ENCODE assay signal across 13 cellular contexts in the genomic region with DNA sequence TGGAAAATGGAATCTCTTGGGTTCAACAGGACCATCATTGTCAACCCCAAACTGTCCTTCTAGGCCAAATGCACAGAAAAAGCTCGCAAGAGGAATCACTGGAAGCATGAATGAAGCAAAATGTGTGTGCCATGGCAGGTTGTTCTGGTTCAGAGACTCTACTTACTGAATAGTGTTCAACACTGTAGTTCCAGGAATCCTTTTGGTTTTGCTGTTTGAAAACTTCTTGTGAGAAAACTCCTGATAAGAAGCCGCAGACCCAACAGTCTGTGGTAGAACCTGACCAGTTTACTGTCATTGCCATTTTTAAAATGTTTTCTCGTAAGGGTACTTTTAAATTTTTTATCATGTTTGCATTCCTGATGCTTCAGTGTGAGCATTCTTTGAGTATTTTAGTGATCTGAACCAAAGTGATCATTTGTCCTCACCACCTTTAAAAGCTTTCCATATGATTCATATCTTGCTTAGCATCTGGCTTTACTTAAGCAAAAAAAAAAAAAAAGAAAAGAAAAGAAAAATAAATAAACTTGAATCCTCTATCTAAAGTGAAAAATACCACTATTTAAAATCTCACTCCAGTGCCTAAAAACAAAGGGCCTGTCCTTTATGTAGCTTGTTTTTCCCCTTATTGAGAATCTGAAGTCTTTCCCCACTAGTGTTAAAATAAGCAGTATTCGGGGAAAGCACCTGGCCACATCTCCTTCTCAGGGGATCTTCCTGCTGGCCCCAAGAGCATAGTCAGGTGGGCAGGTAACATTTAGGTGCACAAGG.
A peak's percentile ranks its signal among the peaks of the same experiment; 100 is the strongest.
DNase-seq lines count a peak whose midpoint lies in the region; ATAC-seq and TF ChIP-seq lines count a peak whose summit lies in the region.
"Had no signal": no experiment of that assay in that cellular context is flagged by ENCODE, and none has a peak within 500 bp of the region (broad histone marks: within the 10 kb centered on the region; RNA-seq: fewer than 3 reads in every experiment).

No MANE protein-coding gene starts in this region.

- no peaks in the 10 kb centered on the region for H3K79me2 ChIP-seq in fibroblast of lung (ENCODE audit: control insufficient read depth, insufficient read depth, low read length)

- TF ChIP-seq CTCF in GM06990 (IDR thresholded peaks at IDR 0.05; ENCODE audit: insufficient read depth, low read length, poor library complexity, severe bottlenecking): no peak
- no peak for TF ChIP-seq CTCF in fibroblast of lung (conservative IDR thresholded peaks at IDR 0.05 in 1 of 2, IDR thresholded peaks at IDR 0.05 in 1 of 2; ENCODE audit: low read depth in 1 of 2, low read length in 2 of 2)
- TF ChIP-seq CTCF in adrenal gland (IDR thresholded peaks at IDR 0.05): no peak

- H3K27me3 ChIP-seq in GM06990 (replicated peaks; ENCODE audit: control insufficient read depth, insufficient read depth, low read length) (no peaks in the 10 kb centered on the region), fibroblast of lung (ENCODE audit: control insufficient read depth, insufficient read depth, low read length) (no peaks in the 10 kb centered on the region), adrenal gland (no peaks in the 10 kb centered on the region)
- H3K27me3 ChIP-seq: tibial nerve had no signal

- WGBS in adrenal gland, 4 donors: 87 to 91% (median 90%) methylated on average over 4 of the region's 4 CpGs

- TF ChIP-seq POLR2A in adrenal gland (IDR thresholded peaks at IDR 0.05): no peak

- intact Hi-C loops in adrenal gland (cut with DNase I): no loop called here

- H3K4me1 ChIP-seq in fibroblast of lung (ENCODE audit: control insufficient read depth, extremely low read depth, insufficient read depth, low read length) (peaks cover 19% of the 10 kb centered on the region), adrenal gland (replicated peaks in 1 of 2) (no peaks in the 10 kb centered on the region)
- H3K4me1 ChIP-seq: tibial nerve had no signal

- no peak overlapping the region for H2AFZ ChIP-seq in fibroblast of lung (ENCODE audit: low read length)

- no peak overlapping the region for H3K4me3 ChIP-seq in GM06990 (replicated peaks; ENCODE audit: low read depth, low read length)
- H3K4me3 ChIP-seq in fibroblast of lung (replicated peaks in 1 of 4; ENCODE audit: control extremely low read depth in 1 of 4, insufficient read depth in 1 of 4, low read depth in 3 of 4, low read length in 4 of 4): no peak overlapping the region
- H3K4me3 ChIP-seq in adrenal gland: no peak overlapping the region
- H3K4me3 ChIP-seq: lung, tibial nerve had no signal

- H3K9ac ChIP-seq in fibroblast of lung (ENCODE audit: insufficient read depth, low read length): no peak overlapping the region

- H3K27ac ChIP-seq in fibroblast of lung (ENCODE audit: insufficient read depth, low read length): peak overlapping the region; percentile 59
- no peak overlapping the region for H3K27ac ChIP-seq in adrenal gland
- H3K27ac ChIP-seq: tibial nerve had no signal

- H3K36me3 ChIP-seq in GM06990 (ENCODE audit: control insufficient read depth, insufficient read depth, low read length) (no peaks in the 10 kb centered on the region; the same call in 1 of the 2 replicates), fibroblast of lung (ENCODE audit: control insufficient read depth, insufficient read depth, low read length) (peaks cover 2% of the 10 kb centered on the region), adrenal gland (replicated peaks in 1 of 2) (no peaks in the 10 kb centered on the region)
- H3K36me3 ChIP-seq: tibial nerve had no signal

- no peaks in the 10 kb centered on the region for H4K20me1 ChIP-seq in fibroblast of lung (ENCODE audit: control insufficient read depth, extremely low read depth, insufficient read depth, low read length)

- ATAC-seq in GM21529 (IDR thresholded peaks at IDR 0.05; ENCODE audit: unreplicated experiment) (peak; percentile 79), HG03432 (IDR thresholded peaks at IDR 0.05; ENCODE audit: unreplicated experiment) (peak; percentile 84)

- H3K4me2 ChIP-seq in fibroblast of lung (ENCODE audit: extremely low read depth, insufficient read depth, low read length): peak overlapping the region; percentile 60

- H3K9me3 ChIP-seq in fibroblast of lung (ENCODE audit: control insufficient read depth, insufficient read depth, low read depth, low read length) (no peaks in the 10 kb centered on the region), adrenal gland (replicated peaks in 1 of 3) (no peaks in the 10 kb centered on the region)

- DNase-seq in GM06990 (ENCODE audit: extremely low read depth, insufficient read length) (peak; percentile 41), fibroblast of lung (ENCODE audit: low read depth in 2 of 2) (peak; percentile 37 to 99), activated gamma-delta T cell (lab: John Stamatoyannopoulos, UW) (no peak), NCI-H446 (lab: John Stamatoyannopoulos, UW) (no peak), adrenal gland (no peak), SIG-M5 (lab: John Stamatoyannopoulos, UW) (no peak)
- DNase-seq: activated T-cell treated with anti-CD3 and anti-CD28 coated beads for 4 hours, endodermal cell, Right ventricle myocardium superior had no signal

Comparison
In these comparisons a context has a peak if more than half of its experiments do, and no peak if none do; other contexts are left out.
1. DNase-seq: peak in GM06990 (single experiment) and fibroblast of lung (2 of 2); none in activated gamma-delta T cell (single experiment), NCI-H446 (0 of 2), adrenal gland (0 of 7) and SIG-M5 (single experiment).